8 cellular contexts compared by ENCODE assay signal in the genomic region with DNA sequence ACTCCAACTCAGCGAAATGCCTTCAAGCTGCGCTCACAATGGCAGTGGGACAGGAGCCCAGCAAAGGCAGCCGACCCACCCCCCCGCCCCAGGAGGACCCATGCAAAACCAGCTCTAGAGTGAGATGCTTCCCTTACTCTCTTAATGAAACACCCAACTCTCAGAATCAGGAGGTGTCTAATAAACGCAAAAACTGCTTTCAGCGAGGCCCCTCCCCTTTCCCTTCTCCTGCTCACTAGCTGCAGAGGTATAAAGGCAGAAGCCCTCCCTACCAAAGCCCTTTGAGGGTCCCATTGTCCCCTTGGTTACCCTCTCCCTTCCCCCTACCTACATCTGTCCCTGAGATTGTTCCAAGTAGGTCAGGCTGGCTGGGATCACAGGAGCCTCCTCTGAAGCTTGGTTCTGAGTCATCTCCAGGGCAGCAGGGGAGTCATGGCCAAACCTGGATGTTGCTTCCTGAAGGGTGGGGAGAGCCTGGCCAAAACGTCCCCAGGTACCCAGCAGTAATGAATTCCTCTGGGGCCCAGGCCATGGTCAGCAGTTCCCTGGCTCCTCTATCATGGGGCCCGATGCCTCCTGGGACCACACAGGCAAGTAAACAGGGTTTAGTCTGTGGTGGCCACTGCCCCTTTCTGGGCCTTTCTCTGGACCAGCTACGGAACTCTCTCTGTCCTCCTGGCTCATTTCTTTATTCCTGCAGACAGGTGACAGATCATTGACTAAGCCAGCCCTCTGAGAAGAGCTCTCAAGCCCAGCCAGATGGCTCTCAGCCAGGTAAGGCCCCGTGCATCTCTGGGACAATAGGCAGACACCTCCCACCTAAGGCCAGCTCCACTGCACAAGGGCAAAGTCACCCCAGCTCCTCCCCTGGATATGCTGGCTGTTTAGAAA. TPM values are rescaled to one million over a fixed set of nuclear protein-coding genes. Genes with fewer than 3 reads are reported as not detected.
DNase-seq lines count a peak whose midpoint lies in the region; ATAC-seq and TF ChIP-seq lines count a peak whose summit lies in the region.

No MANE protein-coding gene starts in this region.

- no peaks in the 10 kb centered on the region for H3K9me3 ChIP-seq in DND-41 (ENCODE audit: insufficient read depth, low read length, severe bottlenecking)
- H3K9me3 ChIP-seq in sigmoid colon: no peaks in the 10 kb centered on the region

- CTCF ChIA-PET in WTC11 (lab: Charles Lee): interaction anchor here (0.6 to 1.3 kb wide), 4 partner anchors 14 to 34 kb away, joined by 3 to 4 read pairs (median 4); no protein-coding TSS in a partner anchor

- H3K36me3 Mint-ChIP-seq in WTC11: peaks cover 4% of the 10 kb centered on the region; the same call in 1 of the 2 replicates

- H3K79me2 ChIP-seq in DND-41 (ENCODE audit: insufficient read depth, low read length): peaks cover 55% of the 10 kb centered on the region

- H3K27me3 Mint-ChIP-seq in WTC11 (ENCODE audit: low read depth): no peaks in the 10 kb centered on the region

- no peak for TF ChIP-seq EP300 in sigmoid colon (IDR thresholded peaks at IDR 0.05)

- H3K4me3 ChIP-seq in DND-41 (ENCODE audit: low read depth in 1 of 2, low read length in 2 of 2) (no peak overlapping the region; a peak in 2 of 4 replicates), sigmoid colon (no peak overlapping the region)

- H3K4me1 Mint-ChIP-seq in WTC11: peaks cover 62% of the 10 kb centered on the region

- H3K4me1 ChIP-seq in DND-41 (ENCODE audit: insufficient read depth, low read length) (peaks cover 29% of the 10 kb centered on the region), foreskin keratinocyte (peaks cover 22% of the 10 kb centered on the region), sigmoid colon (peaks cover 0 to 20% (median 19%) of the 10 kb centered on the region in 4 donors)

- H3K4me2 ChIP-seq in DND-41 (ENCODE audit: insufficient read depth, low read length): peak overlapping the region; percentile 48; the same call in 1 of the 2 replicates

- 0 out of 2 replicates have a peak overlapping the region, but pooled peaks have one; percentile 19 for H3K9ac ChIP-seq in DND-41 (ENCODE audit: low read depth, low read length)

- H3K27ac ChIP-seq in DND-41 (ENCODE audit: low read length): peak overlapping the region; percentile 72
- no peak overlapping the region for H3K27ac ChIP-seq in foreskin keratinocyte
- peak overlapping the region in 3 of 4 donors; percentile 7 to 67 (median 65) for H3K27ac ChIP-seq in sigmoid colon

- TF ChIP-seq CTCF in DND-41 (IDR thresholded peaks at IDR 0.05; ENCODE audit: borderline replicate concordance, extremely low read depth, low read length, poor library complexity, severe bottlenecking) (no peak), WTC11 (IDR thresholded peaks at IDR 0.05) (no peak), foreskin keratinocyte (conservative IDR thresholded peaks at IDR 0.05) (no peak), sigmoid colon (IDR thresholded peaks at IDR 0.05) (no peak)

- POLR2A ChIA-PET in WTC11 (lab: Charles Lee): no interaction called here

- WGBS in sigmoid colon, 2 donors: 44 to 53% methylated on average over 10 of the region's 10 CpGs

- intact Hi-C loops in sigmoid colon (cut with DNase I): loop anchor here (2.0 kb wide), 1 partner anchor 47 kb away; no protein-coding TSS in a partner anchor

- DNase-seq in DND-41 (no peak), NCI-H1092 (lab: John Stamatoyannopoulos, UW) (peak; percentile 54), WTC11 (ENCODE audit: low spot score) (no peak), foreskin keratinocyte (peak in 1 of 2 donors; percentile 58), sigmoid colon (no peak), superior temporal gyrus (ENCODE audit: extremely low spot score) (no peak)

- no peaks in the 10 kb centered on the region for H3K27me3 ChIP-seq in DND-41 (ENCODE audit: insufficient read depth, low read length, poor library complexity)
- no peaks in the 10 kb centered on the region for H3K27me3 ChIP-seq in foreskin keratinocyte
- no peaks in the 10 kb centered on the region for H3K27me3 ChIP-seq in sigmoid colon

- H2AFZ ChIP-seq in DND-41 (ENCODE audit: low read depth, low read length): no peak overlapping the region

- H4K20me1 ChIP-seq in DND-41 (ENCODE audit: insufficient read depth, low read length): peaks cover 9% of the 10 kb centered on the region; the same call in 1 of the 2 replicates

- H3K27ac Mint-ChIP-seq in WTC11: peak overlapping the region; percentile 21

- no peaks in the 10 kb centered on the region for H3K9me3 Mint-ChIP-seq in WTC11

- H3K36me3 ChIP-seq in DND-41 (ENCODE audit: insufficient read depth, low read length) (no peaks in the 10 kb centered on the region), sigmoid colon (no peaks in the 10 kb centered on the region)

- no peak overlapping the region for H3K4me3 Mint-ChIP-seq in WTC11

- peak; percentile 47; the same call in 2 of the 3 replicates for ATAC-seq in DND-41 (ENCODE audit: insufficient read depth, low read depth)
- ATAC-seq in WTC11: peak; percentile 53
- ATAC-seq in foreskin keratinocyte: peak; percentile 92
- ATAC-seq in GM18870 (IDR thresholded peaks at IDR 0.05; ENCODE audit: unreplicated experiment): no peak
- no peak for ATAC-seq in HG03097 (IDR thresholded peaks at IDR 0.05; ENCODE audit: low FRiP score, unreplicated experiment)

- TF ChIP-seq POLR2A in sigmoid colon (IDR thresholded peaks at IDR 0.05): no peak

TF ChIP-seq in WTC11, 78 proteins besides CTCF, POLR2A, EP300 and RAD21:
- TF ChIP-seq TEAD4 (CRISPR knock-in tag; IDR thresholded peaks at IDR 0.05): no peak
- no peak for TF ChIP-seq HMGA2 (CRISPR knock-in tag; IDR thresholded peaks at IDR 0.05)
- TF ChIP-seq, protein P1, sequence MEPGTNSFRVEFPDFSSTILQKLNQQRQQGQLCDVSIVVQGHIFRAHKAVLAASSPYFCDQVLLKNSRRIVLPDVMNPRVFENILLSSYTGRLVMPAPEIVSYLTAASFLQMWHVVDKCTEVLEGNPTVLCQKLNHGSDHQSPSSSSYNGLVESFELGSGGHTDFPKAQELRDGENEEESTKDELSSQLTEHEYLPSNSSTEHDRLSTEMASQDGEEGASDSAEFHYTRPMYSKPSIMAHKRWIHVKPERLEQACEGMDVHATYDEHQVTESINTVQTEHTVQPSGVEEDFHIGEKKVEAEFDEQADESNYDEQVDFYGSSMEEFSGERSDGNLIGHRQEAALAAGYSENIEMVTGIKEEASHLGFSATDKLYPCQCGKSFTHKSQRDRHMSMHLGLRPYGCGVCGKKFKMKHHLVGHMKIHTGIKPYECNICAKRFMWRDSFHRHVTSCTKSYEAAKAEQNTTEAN (CRISPR knock-in tag; IDR thresholded peaks at IDR 0.05): no peak
- TF ChIP-seq, protein P2, sequence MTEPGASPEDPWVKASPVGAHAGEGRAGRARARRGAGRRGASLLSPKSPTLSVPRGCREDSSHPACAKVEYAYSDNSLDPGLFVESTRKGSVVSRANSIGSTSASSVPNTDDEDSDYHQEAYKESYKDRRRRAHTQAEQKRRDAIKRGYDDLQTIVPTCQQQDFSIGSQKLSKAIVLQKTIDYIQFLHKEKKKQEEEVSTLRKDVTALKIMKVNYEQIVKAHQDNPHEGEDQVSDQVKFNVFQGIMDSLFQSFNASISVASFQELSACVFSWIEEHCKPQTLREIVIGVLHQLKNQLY (CRISPR knock-in tag; IDR thresholded peaks at IDR 0.05): no peak
- no peak for TF ChIP-seq SMAD4 (CRISPR knock-in tag; IDR thresholded peaks at IDR 0.05)
- TF ChIP-seq ATF1 (CRISPR knock-in tag; IDR thresholded peaks at IDR 0.05): no peak
- TF ChIP-seq, protein P3, sequence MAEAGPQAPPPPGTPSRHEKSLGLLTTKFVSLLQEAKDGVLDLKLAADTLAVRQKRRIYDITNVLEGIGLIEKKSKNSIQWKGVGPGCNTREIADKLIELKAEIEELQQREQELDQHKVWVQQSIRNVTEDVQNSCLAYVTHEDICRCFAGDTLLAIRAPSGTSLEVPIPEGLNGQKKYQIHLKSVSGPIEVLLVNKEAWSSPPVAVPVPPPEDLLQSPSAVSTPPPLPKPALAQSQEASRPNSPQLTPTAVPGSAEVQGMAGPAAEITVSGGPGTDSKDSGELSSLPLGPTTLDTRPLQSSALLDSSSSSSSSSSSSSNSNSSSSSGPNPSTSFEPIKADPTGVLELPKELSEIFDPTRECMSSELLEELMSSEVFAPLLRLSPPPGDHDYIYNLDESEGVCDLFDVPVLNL (CRISPR knock-in tag; IDR thresholded peaks at IDR 0.05; ENCODE audit: borderline replicate concordance, low read depth): no peak
- no peak for TF ChIP-seq NR3C1 (CRISPR knock-in tag; conservative IDR thresholded peaks at IDR 0.05; ENCODE audit: low read depth)
- no peak for TF ChIP-seq CREB1 (CRISPR knock-in tag; IDR thresholded peaks at IDR 0.05)
- TF ChIP-seq KAT7 (CRISPR knock-in tag; IDR thresholded peaks at IDR 0.05; ENCODE audit: borderline replicate concordance): no peak
- no peak for TF ChIP-seq GTF2I (CRISPR knock-in tag; conservative IDR thresholded peaks at IDR 0.05)
- TF ChIP-seq JUN (CRISPR knock-in tag; IDR thresholded peaks at IDR 0.05): no peak
- TF ChIP-seq, protein P4, sequence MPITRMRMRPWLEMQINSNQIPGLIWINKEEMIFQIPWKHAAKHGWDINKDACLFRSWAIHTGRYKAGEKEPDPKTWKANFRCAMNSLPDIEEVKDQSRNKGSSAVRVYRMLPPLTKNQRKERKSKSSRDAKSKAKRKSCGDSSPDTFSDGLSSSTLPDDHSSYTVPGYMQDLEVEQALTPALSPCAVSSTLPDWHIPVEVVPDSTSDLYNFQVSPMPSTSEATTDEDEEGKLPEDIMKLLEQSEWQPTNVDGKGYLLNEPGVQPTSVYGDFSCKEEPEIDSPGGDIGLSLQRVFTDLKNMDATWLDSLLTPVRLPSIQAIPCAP (CRISPR knock-in tag; IDR thresholded peaks at IDR 0.05): no peak
- TF ChIP-seq, protein P5, sequence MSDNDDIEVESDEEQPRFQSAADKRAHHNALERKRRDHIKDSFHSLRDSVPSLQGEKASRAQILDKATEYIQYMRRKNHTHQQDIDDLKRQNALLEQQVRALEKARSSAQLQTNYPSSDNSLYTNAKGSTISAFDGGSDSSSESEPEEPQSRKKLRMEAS (CRISPR knock-in tag; IDR thresholded peaks at IDR 0.05): no peak
- TF ChIP-seq MYBL2 (CRISPR knock-in tag; IDR thresholded peaks at IDR 0.05): no peak
TF ChIP-seq in WTC11: peak in this region for 0.

RNA-seq across cellular contexts. Expression of a gene that starts 8.6 kb away (rescaled TPM):
- total RNA-seq in WTC11 (2021) (14.1 to 15.8 TPM (median 15.0 TPM) in 3 replicates), foreskin keratinocyte (4.9 and 6.2 TPM in 2 replicates), sigmoid colon (1 to 10 TPM; 4.1 to 9.0 (median 6.9) TPM)
- polyA plus RNA-seq in foreskin keratinocyte (4.0 and 4.1 TPM in 2 replicates), sigmoid colon (1 to 10 TPM; 3.0 to 7.7 (median 4.6) TPM)

Comparison
In these comparisons a context has a peak if more than half of its experiments do, and no peak if none do; other contexts are left out.
1. ATAC-seq: peak in DND-41 (single experiment), WTC11 (single experiment) and foreskin keratinocyte (single experiment); none in GM18870 (single experiment) and HG03097 (single experiment).